In genomic region chr5:179869641-179870402, GRCh38 we compare ENCODE assay signal across 1 cellular context.
TF ChIP-seq lines count a peak whose summit lies in the region.

No MANE protein-coding gene starts in this region.

TF ChIP-seq in WTC11, 78 proteins besides CTCF, POLR2A, EP300 and RAD21 (continued from another document):
- TF ChIP-seq ZNF121 (CRISPR knock-in tag; IDR thresholded peaks at IDR 0.05) (no peak), FOXP1 (CRISPR knock-in tag; IDR thresholded peaks at IDR 0.05; ENCODE audit: borderline replicate concordance) (no peak), GRHL2 (CRISPR knock-in tag; IDR thresholded peaks at IDR 0.05; ENCODE audit: insufficient replicate concordance, severe bottlenecking) (no peak), NFYB (CRISPR knock-in tag; conservative IDR thresholded peaks at IDR 0.05; ENCODE audit: low read depth) (no peak), E2F5 (CRISPR knock-in tag; IDR thresholded peaks at IDR 0.05) (no peak)
